ENCODE assay signal across 11 cellular contexts in the genomic region with DNA sequence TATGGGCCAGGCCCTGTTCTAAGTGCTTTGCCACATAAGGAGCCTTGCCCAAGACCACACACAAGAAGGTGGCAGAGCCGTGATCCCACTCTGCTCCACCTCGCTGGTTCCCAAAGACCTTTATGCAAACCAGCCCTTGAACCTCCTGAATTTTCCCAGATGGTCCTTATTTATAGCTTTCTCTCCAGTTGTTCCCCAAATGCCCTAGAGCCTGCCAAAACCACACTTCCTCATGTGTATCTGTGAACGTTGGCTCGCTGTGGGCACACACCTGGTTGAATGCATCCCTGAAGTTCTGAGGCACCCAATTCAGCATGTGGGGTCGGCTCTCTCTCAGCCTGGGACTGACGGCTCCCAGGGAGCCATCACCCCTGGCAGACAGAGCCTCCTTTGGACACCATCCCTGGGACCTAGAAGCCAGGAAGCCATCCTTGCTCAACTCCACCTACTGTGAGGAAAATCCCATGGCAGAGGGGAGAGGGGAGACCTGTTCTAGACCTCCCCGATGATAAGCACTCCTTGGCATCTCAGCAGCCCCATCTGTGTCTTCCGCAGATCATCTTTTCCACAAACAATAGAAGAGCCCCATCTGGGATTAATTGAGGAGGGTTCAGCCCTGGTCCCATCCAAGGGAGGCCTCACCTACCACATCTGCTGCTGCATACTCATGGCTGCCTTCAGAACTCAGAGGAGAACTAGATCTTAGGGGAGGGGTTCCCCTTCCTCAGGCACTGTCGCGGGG. TPM values are rescaled to one million over a fixed set of nuclear protein-coding genes. Genes with fewer than 3 reads are reported as not detected.
A peak's percentile ranks its signal among the peaks of the same experiment; 100 is the strongest.
DNase-seq lines count a peak whose midpoint lies in the region; ATAC-seq and TF ChIP-seq lines count a peak whose summit lies in the region.
"Had no signal": no experiment of that assay in that cellular context is flagged by ENCODE, and none has a peak within 500 bp of the region (broad histone marks: within the 10 kb centered on the region; RNA-seq: fewer than 3 reads in every experiment).

No MANE protein-coding gene starts in this region.

- H3K27ac ChIP-seq in ACC112 (ENCODE audit: low read depth, low read length) (peak overlapping the region; percentile 57), esophagus muscularis mucosa (replicated peaks in 1 of 4) (peak overlapping the region; percentile 38 to 64 (median 52)), psoas muscle (peak overlapping the region; percentile 97), spleen (no peak overlapping the region)
- H3K27ac ChIP-seq: C4-2B had no signal

- no peak overlapping the region for H2AFZ ChIP-seq in ACC112 (ENCODE audit: low read length, unreplicated experiment)

- H3K4me3 ChIP-seq in ACC112 (ENCODE audit: low read depth, low read length) = no peak overlapping the region
- H3K4me3 ChIP-seq in esophagus muscularis mucosa = no peak overlapping the region
- peak overlapping the region; percentile 23 for H3K4me3 ChIP-seq in psoas muscle
- no peak overlapping the region for H3K4me3 ChIP-seq in spleen

- DNase-seq in LHCN-M2 (ENCODE audit: low read depth) = peak; percentile 44
- DNase-seq in esophagus muscularis mucosa (ENCODE audit: extremely low spot score) = no peak
- DNase-seq in psoas muscle = no peak
- no peak for DNase-seq in spleen
- no peak for DNase-seq in NCI-H526 (lab: John Stamatoyannopoulos, UW)
- DNase-seq in AML-193 (lab: John Stamatoyannopoulos, UW) = no peak
- DNase-seq: activated CD4-positive, alpha-beta T cell treated with anti-CD3 and anti-CD28 coated beads, Interleukin-2, amount 50 U/mL, for 48 hours; NCI-H1092 had no signal

- TF ChIP-seq CTCF in esophagus muscularis mucosa (IDR thresholded peaks at IDR 0.05) (no peak), psoas muscle (IDR thresholded peaks at IDR 0.05) (no peak), spleen (IDR thresholded peaks at IDR 0.05 in 8 of 11, conservative IDR thresholded peaks at IDR 0.05 in 3 of 11) (no peak)

- WGBS in esophagus muscularis mucosa = 84% methylated on average over 8 of the region's 10 CpGs
- WGBS in psoas muscle, 3 donors = 63 to 74% (median 69%) methylated on average over 10 of the region's 10 CpGs
- 72 to 80% (median 73%) methylated on average over 9 to 10 of the region's 10 CpGs for WGBS in spleen, 5 donors

- H3K27me3 ChIP-seq in ACC112 (ENCODE audit: insufficient read depth, low read length) (no peaks in the 10 kb centered on the region), esophagus muscularis mucosa (no peaks in the 10 kb centered on the region), psoas muscle (ENCODE audit: insufficient read depth in 3 of 3, low read length in 2 of 3) (no peaks in the 10 kb centered on the region), spleen (replicated peaks in 1 of 7) (no peaks in the 10 kb centered on the region)

- intact Hi-C loops in esophagus muscularis mucosa (cut with DNase I) (no loop called here), psoas muscle (cut with DNase I) (no loop called here), spleen (cut with DNase I; ENCODE audit: low total_unique reads) (no loop called here)

- H3K4me1 ChIP-seq in ACC112 (ENCODE audit: control insufficient read depth, insufficient read depth, low read length, unreplicated experiment) = peaks cover 55% of the 10 kb centered on the region
- H3K4me1 ChIP-seq in esophagus muscularis mucosa = peaks cover 57 to 61% (median 60%) of the 10 kb centered on the region in 4 donors
- H3K4me1 ChIP-seq in psoas muscle = peaks cover 78% of the 10 kb centered on the region
- peaks cover 12 to 66% (median 44%) of the 10 kb centered on the region in 6 donors for H3K4me1 ChIP-seq in spleen

- ATAC-seq in psoas muscle = no peak
- ATAC-seq in HG02981 (IDR thresholded peaks at IDR 0.05; ENCODE audit: unreplicated experiment) = no peak

- no peaks in the 10 kb centered on the region for H3K36me3 ChIP-seq in ACC112 (ENCODE audit: insufficient read depth, low read length)
- peaks cover 0 to 15% (median 10%) of the 10 kb centered on the region in 4 donors for H3K36me3 ChIP-seq in esophagus muscularis mucosa
- H3K36me3 ChIP-seq in psoas muscle (ENCODE audit: insufficient read depth in 1 of 2, low read depth in 1 of 2) = no peaks in the 10 kb centered on the region
- H3K36me3 ChIP-seq in spleen = peaks cover 0 to 22% (median 0%) of the 10 kb centered on the region in 6 donors

- TF ChIP-seq POLR2A in esophagus muscularis mucosa (IDR thresholded peaks at IDR 0.05; ENCODE audit: low read depth) (no peak), spleen (IDR thresholded peaks at IDR 0.05) (no peak)

- TF ChIP-seq EP300 in esophagus muscularis mucosa (IDR thresholded peaks at IDR 0.05) = no peak

- H3K9me3 ChIP-seq in esophagus muscularis mucosa (no peaks in the 10 kb centered on the region), psoas muscle (no peaks in the 10 kb centered on the region), spleen (no peaks in the 10 kb centered on the region)

- no peaks in the 10 kb centered on the region for H3K79me2 ChIP-seq in ACC112 (ENCODE audit: control insufficient read depth, insufficient read depth, low read length, unreplicated experiment)

RNA-seq across cellular contexts. Expression of a gene that starts 42.3 kb away (rescaled TPM):
- total RNA-seq in LHCN-M2 (2014; rRNA removed) = 29.2 and 31.5 TPM in 2 replicates
- polyA plus RNA-seq in LHCN-M2 (2012) = 12.1 TPM
- 10 to 100 TPM; 14.6 to 36.1 (median 29.2) TPM for total RNA-seq in esophagus muscularis mucosa
- total RNA-seq in psoas muscle = 10 to 100 TPM; 22.5 to 34.1 (median 32.0) TPM
- 1 to 10 TPM; 3.3 to 9.1 (median 5.5) TPM for polyA plus RNA-seq in psoas muscle
- 10 to 100 TPM; 41.5 to 58.5 (median 49.8) TPM for total RNA-seq in spleen
- polyA plus RNA-seq in spleen = 10 to 100 TPM in 1 of 3 donors, 1 to 10 TPM in 2; 5.3 to 15.9 (median 6.5) TPM

Comparison
In these comparisons a context has a peak if more than half of its experiments do, and no peak if none do; other contexts are left out.
1. H3K27ac ChIP-seq: peak in ACC112 (single experiment), esophagus muscularis mucosa (4 of 4) and psoas muscle (single experiment); none in spleen (0 of 8).